ENCODE assay signal across 1 cellular context in the genomic region with DNA sequence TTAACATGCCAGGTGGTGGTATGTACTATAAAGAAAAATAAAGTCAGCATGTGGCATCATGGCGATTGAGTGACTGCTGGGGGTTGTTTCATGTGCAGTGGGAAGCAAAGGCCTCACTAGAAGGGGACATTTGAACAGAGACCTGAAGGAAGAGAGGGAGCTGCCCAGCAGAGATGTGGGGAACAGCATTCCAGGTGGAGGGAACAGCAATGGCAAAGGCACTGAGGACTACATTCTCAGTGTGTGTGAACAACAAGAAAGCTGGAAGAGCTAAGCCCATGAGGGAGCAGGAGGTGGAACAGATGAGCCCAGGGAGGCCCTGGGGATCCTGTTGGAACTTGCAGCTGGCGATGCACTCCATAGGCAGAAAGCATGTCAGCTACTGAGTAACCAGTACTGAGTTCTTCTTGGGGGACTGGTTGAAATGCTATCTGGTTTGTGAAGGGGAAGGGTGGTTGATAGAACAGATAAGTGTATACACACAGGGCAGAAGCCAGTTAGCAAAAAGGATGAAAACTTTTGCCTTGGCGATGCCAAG.
TF ChIP-seq lines count a peak whose summit lies in the region.

No MANE protein-coding gene starts in this region.

TF ChIP-seq in H1, 55 proteins besides CTCF, POLR2A, EP300 and RAD21:
- TF ChIP-seq HDAC2 (IDR thresholded peaks at IDR 0.05; ENCODE audit: borderline replicate concordance in 1 of 2, low read depth in 2 of 2, low read length in 2 of 2) (0 out of 4 replicates have a peak, but pooled peaks of 1 of the 2 experiments have one; percentile 53), EGR1 (IDR thresholded peaks at IDR 0.05; ENCODE audit: borderline replicate concordance, low read depth, low read length) (no peak), RXRA (IDR thresholded peaks at IDR 0.05; ENCODE audit: insufficient read depth, low read depth, low read length) (no peak), NANOG (IDR thresholded peaks at IDR 0.05; ENCODE audit: insufficient read depth, low read depth, low read length, poor library complexity, severe bottlenecking) (no peak), TBP (IDR thresholded peaks at IDR 0.05; ENCODE audit: low read depth, low read length) (no peak), PHF8 (conservative IDR thresholded peaks at IDR 0.05; ENCODE audit: low read depth, low read length) (no peak), SIN3A (conservative IDR thresholded peaks at IDR 0.05 in 1 of 2, IDR thresholded peaks at IDR 0.05 in 1 of 2; ENCODE audit: low read depth in 1 of 2, low read length in 2 of 2) (no peak), CBX8 (IDR thresholded peaks at IDR 0.05; ENCODE audit: borderline replicate concordance, low read depth, low read length) (no peak), KDM1A (IDR thresholded peaks at IDR 0.05; ENCODE audit: borderline replicate concordance, low read length) (peak; percentile 65), FOSL1 (IDR thresholded peaks at IDR 0.05; ENCODE audit: insufficient read depth, low read depth, low read length) (no peak)
